Comparison of ENCODE assay signal across 8 cellular contexts in genomic region chr2:173965372-173966025, GRCh38. TPM values are rescaled to one million over a fixed set of nuclear protein-coding genes. Genes with fewer than 3 reads are reported as not detected.
DNase-seq lines count a peak whose midpoint lies in the region; ATAC-seq and TF ChIP-seq lines count a peak whose summit lies in the region.

Gene SP3, minus strand, starts transcription at chr2:173965373. Its CDS starts 202 bp downstream, at chr2:173965171.

- H3K4me1 ChIP-seq in A673 (ENCODE audit: insufficient read depth, low read length, poor library complexity, severe bottlenecking) (peaks cover 7% of the 10 kb centered on the region), breast epithelium (peaks cover 0 to 8% of the 10 kb centered on the region in 2 donors), iPS-20b (ENCODE audit: insufficient read depth, low read length) (peaks cover 17% of the 10 kb centered on the region)

- H3K9me3 ChIP-seq in A673 (ENCODE audit: low read depth, low read length, poor library complexity, severe bottlenecking), result peaks cover 5% of the 10 kb centered on the region
- peaks cover 0 to 5% of the 10 kb centered on the region in 2 donors for H3K9me3 ChIP-seq in breast epithelium
- H3K9me3 ChIP-seq in iPS-20b (ENCODE audit: insufficient read depth, low read depth, low read length), result no peaks in the 10 kb centered on the region

- TF ChIP-seq CTCF in A673 (conservative IDR thresholded peaks at IDR 0.05; ENCODE audit: low read depth, low read length), result no peak
- TF ChIP-seq CTCF in VCaP (conservative IDR thresholded peaks at IDR 0.05), result no peak
- peak in 2 of 3 donors; percentile 17 to 27 for TF ChIP-seq CTCF in breast epithelium (IDR thresholded peaks at IDR 0.05)

- peak; percentile 98 for DNase-seq in A673 (ENCODE audit: low spot score)
- peak; percentile 95 for DNase-seq in NCI-H2196 treated with DMSO at 0.1 percent for 48 hours (lab: John Stamatoyannopoulos, UW; ENCODE audit: unreplicated experiment)
- peak; percentile 97 to 98 for DNase-seq in breast epithelium (ENCODE audit: low spot score in 2 of 2)

- H3K36me3 ChIP-seq in A673 (ENCODE audit: insufficient read depth, low read length, poor library complexity, severe bottlenecking), result peaks cover 10% of the 10 kb centered on the region
- H3K36me3 ChIP-seq in breast epithelium, result no peaks in the 10 kb centered on the region
- peaks cover 6% of the 10 kb centered on the region; the same call in 1 of the 2 replicates for H3K36me3 ChIP-seq in iPS-20b (ENCODE audit: insufficient read depth, low read depth, low read length)

- peak; percentile 91 for TF ChIP-seq POLR2A in breast epithelium (IDR thresholded peaks at IDR 0.05)

- H3K27me3 ChIP-seq in A673 (replicated peaks; ENCODE audit: insufficient read depth, low read depth, low read length, poor library complexity) (no peaks in the 10 kb centered on the region), breast epithelium (no peaks in the 10 kb centered on the region), iPS-20b (ENCODE audit: insufficient read depth, low read length) (no peaks in the 10 kb centered on the region)

- ATAC-seq in GM18867 (IDR thresholded peaks at IDR 0.05; ENCODE audit: unreplicated experiment) (peak; percentile 71), HG03103 (IDR thresholded peaks at IDR 0.05; ENCODE audit: low read depth, unreplicated experiment) (peak; percentile 53)

- POLR2A ChIA-PET in A673 (lab: Charles Lee; ENCODE audit: low non-redundant PET), result no interaction called here

- intact Hi-C loops in A673 (cut with micrococcal nuclease; ENCODE audit: unreplicated experiment) (loop anchor here (5.0 kb wide), 1 partner anchor 77 kb away; no protein-coding TSS in a partner anchor), breast epithelium (cut with DNase I; ENCODE audit: low total_unique reads) (no loop called here)

- peak within 1 kb of the TSS; percentile 95 for H3K9ac ChIP-seq in iPS-20b (ENCODE audit: low read depth, low read length)

- CTCF ChIA-PET in A673 (lab: Charles Lee), result no interaction called here

- H3K27ac ChIP-seq in A673 (ENCODE audit: low read depth, low read length, poor library complexity, severe bottlenecking) (peak within 1 kb of the TSS; percentile 99), VCaP (peak within 1 kb of the TSS; percentile 100), breast epithelium (peak within 1 kb of the TSS; percentile 99), iPS-20b (ENCODE audit: low read length) (peak within 1 kb of the TSS; percentile 82), skin epidermis (peak within 1 kb of the TSS; percentile 95 to 100 (median 100))

- peak within 1 kb of the TSS; percentile 93 for H3K4me3 ChIP-seq in A673 (ENCODE audit: low read depth, low read length, poor library complexity, severe bottlenecking)
- peak within 1 kb of the TSS; percentile 83 to 99 (median 98) for H3K4me3 ChIP-seq in breast epithelium
- H3K4me3 ChIP-seq in iPS-20b (ENCODE audit: low read length), result peak within 1 kb of the TSS; percentile 87
- peak within 1 kb of the TSS; percentile 63 to 99 (median 90) for H3K4me3 ChIP-seq in skin epidermis

- no TSS peak for BruUV-seq in A673 (replicated peaks; lab: Mats Ljungman, UMichigan)

RNA-seq across cellular contexts. Expression of gene SP3, which starts in this region (rescaled TPM):
- total RNA-seq in A673 (2021), result 84.5 and 90.8 TPM in 2 replicates
- 100 to 1,000 TPM; 104 to 174 (median 134) TPM for total RNA-seq in breast epithelium

Comparison
In these comparisons a context has a peak if more than half of its experiments do, and no peak if none do; other contexts are left out.
1. Peak in every context shown above with its lines: DNase-seq, ATAC-seq, H3K4me3 ChIP-seq and H3K27ac ChIP-seq.
2. CTCF ChIP-seq: peak in breast epithelium (2 of 3); none in A673 (single experiment) and VCaP (single experiment).